Comparison of ENCODE assay signal across 8 cellular contexts in the genomic region with DNA sequence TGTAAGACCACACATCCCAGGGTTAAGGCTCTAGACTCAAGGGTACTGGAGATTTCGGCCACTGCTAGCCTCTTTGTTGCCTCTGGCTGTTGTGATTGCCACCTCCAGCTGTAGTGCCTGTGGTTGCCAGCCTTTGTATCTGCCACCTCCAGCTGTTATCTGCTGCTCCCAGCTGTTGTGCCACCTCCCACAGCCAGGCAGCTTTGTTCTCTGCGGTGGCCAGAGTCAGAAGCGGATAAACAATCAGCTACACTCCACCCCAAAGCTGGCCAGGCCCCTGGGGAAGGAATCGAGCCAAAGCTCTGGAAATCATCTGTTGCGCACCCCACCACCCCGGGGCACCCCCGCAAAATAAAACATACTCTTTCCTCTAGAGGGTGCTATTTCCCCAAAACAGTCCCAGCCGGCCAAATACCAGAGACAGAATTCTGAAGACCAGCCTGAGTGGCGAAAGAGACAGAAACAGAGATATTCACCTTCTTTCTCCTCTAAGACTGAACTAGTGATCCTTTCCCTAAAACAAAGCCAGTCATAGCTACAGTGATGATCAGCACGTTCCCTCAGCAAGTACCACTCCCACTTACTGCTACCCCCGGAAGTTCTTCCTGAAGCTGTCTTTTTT. TPM values are rescaled to one million over a fixed set of nuclear protein-coding genes. Genes with fewer than 3 reads are reported as not detected.
DNase-seq lines count a peak whose midpoint lies in the region; ATAC-seq and TF ChIP-seq lines count a peak whose summit lies in the region.

No MANE protein-coding gene starts in this region.

- in situ Hi-C loops in brain microvascular endothelial cell (cut with HindIII; ENCODE audit: low pct_ligation_motif_present, low sequenced_read_pairs): no loop called here

- H4K20me1 ChIP-seq in smooth muscle cell (ENCODE audit: low read depth): no peaks in the 10 kb centered on the region

- DNase-seq in C1 segment of cervical spinal cord (lab: John Stamatoyannopoulos, UW) (peak in 12 of 14 donors; percentile 52 to 89 (median 80)), HT-29 (ENCODE audit: low spot score) (peak; percentile 48), SKM-1 treated with dmso at 0.1 percent for 144 hours (lab: John Stamatoyannopoulos, UW; ENCODE audit: unreplicated experiment) (peak; percentile 75), brain microvascular endothelial cell (peak; percentile 28), smooth muscle cell (lab: John Stamatoyannopoulos, UW; ENCODE audit: unreplicated experiment) (no peak)

- WGBS in smooth muscle cell (ENCODE audit: low lambda C conversion rate): 15% methylated on average over 11 of the region's 11 CpGs

- no peak overlapping the region for H2AFZ ChIP-seq in smooth muscle cell (ENCODE audit: low read depth)

- no peak overlapping the region for H3K4me3 ChIP-seq in brain microvascular endothelial cell (ENCODE audit: low read depth, low read length)
- H3K4me3 ChIP-seq in iPS-20b (ENCODE audit: low read length): peak overlapping the region; percentile 38; the same call in 1 of the 2 replicates
- H3K4me3 ChIP-seq in smooth muscle cell: no peak overlapping the region

- H3K4me1 ChIP-seq in iPS-20b (ENCODE audit: insufficient read depth, low read length): peaks cover 19% of the 10 kb centered on the region
- peaks cover 21% of the 10 kb centered on the region for H3K4me1 ChIP-seq in smooth muscle cell (ENCODE audit: low read depth)

- TF ChIP-seq CTCF in brain microvascular endothelial cell (IDR thresholded peaks at IDR 0.05; ENCODE audit: low read depth, low read length, missing control alignments): peak; percentile 67
- peak; percentile 64 for TF ChIP-seq CTCF in smooth muscle cell (IDR thresholded peaks at IDR 0.05; ENCODE audit: borderline replicate concordance, insufficient read depth, poor library complexity, severe bottlenecking)

- H3K27ac ChIP-seq in brain microvascular endothelial cell (no peak overlapping the region), iPS-20b (ENCODE audit: low read length) (no peak overlapping the region), smooth muscle cell (ENCODE audit: low read depth) (no peak overlapping the region)

- H3K79me2 ChIP-seq in smooth muscle cell (ENCODE audit: low read depth): no peaks in the 10 kb centered on the region

- H3F3A ChIP-seq in smooth muscle cell (ENCODE audit: low read depth): no peaks in the 10 kb centered on the region

- H3K9me3 ChIP-seq in iPS-20b (ENCODE audit: insufficient read depth, low read depth, low read length): no peaks in the 10 kb centered on the region
- no peaks in the 10 kb centered on the region for H3K9me3 ChIP-seq in smooth muscle cell (replicated peaks; ENCODE audit: low read depth)

- peak; percentile 80 for ATAC-seq in GM18868 (IDR thresholded peaks at IDR 0.05; ENCODE audit: unreplicated experiment)
- no peak for ATAC-seq in HG02610 (IDR thresholded peaks at IDR 0.05; ENCODE audit: unreplicated experiment)

- H3K4me2 ChIP-seq in smooth muscle cell: peak overlapping the region; percentile 71

- H3K9ac ChIP-seq in iPS-20b (ENCODE audit: low read depth, low read length) (peak overlapping the region; percentile 22; the same call in 1 of the 2 replicates), smooth muscle cell (ENCODE audit: low read depth) (no peak overlapping the region)

- H3K27me3 ChIP-seq in brain microvascular endothelial cell (replicated peaks) (peaks cover 24% of the 10 kb centered on the region), iPS-20b (ENCODE audit: insufficient read depth, low read length) (peaks cover 11% of the 10 kb centered on the region), smooth muscle cell (ENCODE audit: low read depth) (peaks cover 10% of the 10 kb centered on the region)

- H3K36me3 ChIP-seq in brain microvascular endothelial cell (replicated peaks) (no peaks in the 10 kb centered on the region), iPS-20b (ENCODE audit: insufficient read depth, low read depth, low read length) (no peaks in the 10 kb centered on the region), smooth muscle cell (ENCODE audit: low read depth) (no peaks in the 10 kb centered on the region)

RNA-seq across cellular contexts. Expression of gene PIGM, which starts 14.8 kb away (rescaled TPM):
- 3.6 and 4.0 TPM in 2 replicates for total RNA-seq in HT-29 (2014; rRNA removed; shearing (Covaris generic))
- total RNA-seq in smooth muscle cell: 4.7 and 5.2 TPM in 2 replicates
- polyA plus RNA-seq in smooth muscle cell: 2.9 and 3.0 TPM in 2 replicates

RNA-seq across cellular contexts. Expression of gene KCNJ10, which starts 23.4 kb away (rescaled TPM):
- total RNA-seq in HT-29 (2014; rRNA removed; shearing (Covaris generic)): not detected in 2 replicates
- total RNA-seq in smooth muscle cell: not detected in 2 replicates
- not detected in 2 replicates for polyA plus RNA-seq in smooth muscle cell

RNA-seq across cellular contexts. Expression of gene KCNJ9, which starts 34.7 kb away (rescaled TPM):
- total RNA-seq in HT-29 (2014; rRNA removed; shearing (Covaris generic)): not detected in 2 replicates
- not detected in 2 replicates for total RNA-seq in smooth muscle cell
- not detected in 2 replicates for polyA plus RNA-seq in smooth muscle cell

RNA-seq across cellular contexts. Expression of gene IGSF8, which starts 51.8 kb away (rescaled TPM):
- total RNA-seq in HT-29 (2014; rRNA removed; shearing (Covaris generic)): 21.9 and 24.7 TPM in 2 replicates
- total RNA-seq in smooth muscle cell: 17.3 and 20.8 TPM in 2 replicates
- polyA plus RNA-seq in smooth muscle cell: 30.2 and 35.5 TPM in 2 replicates
